ENCODE assay signal across 7 cellular contexts in genomic region chr7:69541769-69542432, GRCh38. TPM values are rescaled to one million over a fixed set of nuclear protein-coding genes. Genes with fewer than 3 reads are reported as not detected.
DNase-seq lines count a peak whose midpoint lies in the region; ATAC-seq and TF ChIP-seq lines count a peak whose summit lies in the region.
"Not testable (repeated sequence)": the region's sequence is repeated elsewhere in the genome, so short reads cannot be mapped to it uniquely, and the experiment has no call there.
"Had no signal": no experiment of that assay in that cellular context is flagged by ENCODE, and none has a peak within 500 bp of the region (broad histone marks: within the 10 kb centered on the region; RNA-seq: fewer than 3 reads in every experiment).

No MANE protein-coding gene starts in this region.

- TF ChIP-seq CTCF in coronary artery (IDR thresholded peaks at IDR 0.05) = not testable (repeated sequence)

- H3K9me3 Mint-ChIP-seq in stimulated activated naive B cell treated with anti-CD40 and anti-IgM and Interleukin-4, amounts not matched to agents 10 μg/mL and 1 μg/mL and 100 μg/mL, for 72 hours = not testable (repeated sequence)

- H3K27ac ChIP-seq in coronary artery = not testable (repeated sequence)

- not testable (repeated sequence) for H3K27ac Mint-ChIP-seq in stimulated activated naive B cell treated with anti-CD40 and anti-IgM and Interleukin-4, amounts not matched to agents 10 μg/mL and 1 μg/mL and 100 μg/mL, for 72 hours

- not testable (repeated sequence) for H3K36me3 Mint-ChIP-seq in stimulated activated naive B cell treated with anti-CD40 and anti-IgM and Interleukin-4, amounts not matched to agents 10 μg/mL and 1 μg/mL and 100 μg/mL, for 72 hours

- H3K4me3 Mint-ChIP-seq in stimulated activated naive B cell treated with anti-CD40 and anti-IgM and Interleukin-4, amounts not matched to agents 10 μg/mL and 1 μg/mL and 100 μg/mL, for 72 hours = not testable (repeated sequence)

- peak; percentile 58 for ATAC-seq in HG02610 (IDR thresholded peaks at IDR 0.05; ENCODE audit: unreplicated experiment)
- ATAC-seq in stimulated activated naive B cell treated with anti-CD40 and anti-IgM and Interleukin-4, amounts not matched to agents 10 μg/mL and 1 μg/mL and 100 μg/mL, for 72 hours (replicated peaks) = peak in 1 of 2 donors; percentile 60

- DNase-seq in ELF-1 (ENCODE audit: low read depth, low spot score) (peak; percentile 61), coronary artery (ENCODE audit: low spot score) (peak; percentile 8), kidney tubule cell (ENCODE audit: low spot score) (peak; percentile 71), mesenteric fat pad (ENCODE audit: low spot score) (peak; percentile 1)
- peak; percentile 1 for DNase-seq in stimulated activated naive B cell treated with anti-CD40 and anti-IgM and Interleukin-4, amounts not matched to agents 10 μg/mL and 1 μg/mL and 100 μg/mL, for 72 hours

- H3K4me3 ChIP-seq in coronary artery = not testable (repeated sequence)

- H3K27me3 Mint-ChIP-seq in stimulated activated naive B cell treated with anti-CD40 and anti-IgM and Interleukin-4, amounts not matched to agents 10 μg/mL and 1 μg/mL and 100 μg/mL, for 72 hours = not testable (repeated sequence)

- H3K4me1 Mint-ChIP-seq in stimulated activated naive B cell treated with anti-CD40 and anti-IgM and Interleukin-4, amounts not matched to agents 10 μg/mL and 1 μg/mL and 100 μg/mL, for 72 hours = not testable (repeated sequence)

RNA-seq across cellular contexts. Expression of gene AUTS2, which starts 56.4 kb away (rescaled TPM):
- 28.1 TPM for total RNA-seq in mesenteric fat pad
- total RNA-seq: Calu3 had no signal

Comparison
In these comparisons a context has a peak if more than half of its experiments do, and no peak if none do; other contexts are left out.
1. DNase-seq: peak in every context shown above with its lines; median percentile 71 in kidney tubule cell; 61 in ELF-1; 8 in coronary artery; 1 in mesenteric fat pad; 1 in stimulated activated naive B cell treated with anti-CD40 and anti-IgM and Interleukin-4, amounts not matched to agents 10 μg/mL and 1 μg/mL and 100 μg/mL, for 72 hours.